Comparison of ENCODE assay signal across 8 cellular contexts in the genomic region with DNA sequence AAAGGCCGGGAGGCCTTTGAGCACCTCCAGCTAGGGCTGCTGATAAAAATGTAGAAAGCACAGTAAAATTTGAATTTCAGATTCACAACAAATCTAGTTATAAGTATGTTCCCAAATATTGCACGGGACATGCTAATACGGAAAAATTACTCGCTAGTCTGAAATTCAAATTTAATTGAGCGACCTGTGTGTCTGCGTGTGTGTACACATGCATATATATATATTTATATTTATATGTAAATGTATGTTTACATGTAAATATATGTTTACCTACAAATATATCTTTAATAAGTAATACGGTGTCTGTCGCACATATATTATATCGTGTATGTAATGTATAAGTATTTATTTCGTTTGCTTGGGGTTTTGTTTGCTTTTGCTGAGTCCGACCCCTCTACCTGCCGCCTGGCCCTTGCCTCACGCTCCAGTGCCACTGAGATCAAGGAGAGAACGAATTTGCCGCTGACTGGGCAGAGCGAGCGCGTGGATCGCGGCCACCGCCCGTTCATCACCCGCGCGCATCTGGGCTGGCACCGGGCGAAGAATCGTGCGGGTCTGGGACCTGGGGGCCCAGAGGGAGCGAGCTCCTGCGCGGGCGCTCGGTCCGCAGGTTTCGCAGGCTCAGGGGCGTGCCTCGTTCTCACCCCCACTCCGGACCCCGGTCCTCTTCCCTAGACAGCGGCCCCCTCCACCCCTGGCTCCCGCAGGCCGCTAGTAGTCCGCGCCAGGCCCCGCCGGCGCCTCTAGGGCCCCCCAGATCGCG. TPM values are rescaled to one million over a fixed set of nuclear protein-coding genes. Genes with fewer than 3 reads are reported as not detected.
A peak's percentile ranks its signal among the peaks of the same experiment; 100 is the strongest.
DNase-seq lines count a peak whose midpoint lies in the region; TF ChIP-seq lines count a peak whose summit lies in the region.

No MANE protein-coding gene starts in this region.

- POLR2A ChIA-PET in HEK293 (lab: Yijun Ruan, JAX) = no interaction called here
- POLR2A ChIA-PET in activated CD4-positive, alpha-beta memory T cell treated with anti-CD3 and anti-CD28 coated beads for 36 hours (lab: Charles Lee) = no interaction called here
- POLR2A ChIA-PET in GM10248 (lab: Yijun Ruan, JAX) = no interaction called here

- H3K4me3 Mint-ChIP-seq in activated CD4-positive, alpha-beta memory T cell treated with anti-CD3 and anti-CD28 coated beads for 36 hours = peak overlapping the region; percentile 76

- CTCF ChIA-PET in HEK293 (lab: Yijun Ruan, JAX) (interaction anchor here (0.6 kb wide), 1 partner anchor 165 kb away, joined by 3 read pairs; no protein-coding TSS in a partner anchor), GM10248 (lab: Yijun Ruan, JAX) (interaction anchor here (1.3 to 3.0 kb wide), 5 partner anchors 20 to 30 kb away, joined by 3 to 17 read pairs (median 3); no protein-coding TSS in a partner anchor)
- CTCF ChIA-PET in activated CD4-positive, alpha-beta memory T cell treated with anti-CD3 and anti-CD28 coated beads for 36 hours (lab: Charles Lee) = interaction anchor here (0.6 to 1.1 kb wide), 4 partner anchors 31 to 113 kb away, joined by 3 to 4 read pairs (median 4); no protein-coding TSS in a partner anchor

- no peak overlapping the region for H3K4me3 ChIP-seq in HEK293 (ENCODE audit: low read depth, low read length)
- H3K4me3 ChIP-seq in iPS DF 6.9 (ENCODE audit: low read length) = peak overlapping the region; percentile 57; the same call in 1 of the 2 replicates
- H3K4me3 ChIP-seq in skeletal muscle satellite cell (ENCODE audit: low read length) = peak overlapping the region; percentile 95

- TF ChIP-seq CTCF in HEK293 (tag by site-specific recombination; IDR thresholded peaks at IDR 0.05) = no peak
- TF ChIP-seq CTCF in GM10248 (IDR thresholded peaks at IDR 0.05; ENCODE audit: control extremely low read depth, extremely low read depth, low read depth, missing control alignments) = no peak

- no peaks in the 10 kb centered on the region for H3K9me3 Mint-ChIP-seq in activated CD4-positive, alpha-beta memory T cell treated with anti-CD3 and anti-CD28 coated beads for 36 hours

- H3K27ac Mint-ChIP-seq in activated CD4-positive, alpha-beta memory T cell treated with anti-CD3 and anti-CD28 coated beads for 36 hours = no peak overlapping the region

- H3K9me3 ChIP-seq in HEK293 (ENCODE audit: control insufficient read depth, insufficient read depth, low read depth, low read length) = no peaks in the 10 kb centered on the region
- H3K9me3 ChIP-seq in iPS DF 6.9 (ENCODE audit: control insufficient read depth, insufficient read depth, low read length) = no peaks in the 10 kb centered on the region
- no peaks in the 10 kb centered on the region for H3K9me3 ChIP-seq in skeletal muscle satellite cell (replicated peaks; ENCODE audit: low read length)

- H3K27me3 ChIP-seq in iPS DF 6.9 (ENCODE audit: control insufficient read depth, insufficient read depth, low read length) (peaks cover 40% of the 10 kb centered on the region), skeletal muscle satellite cell (ENCODE audit: control insufficient read depth, insufficient read depth, low read length) (peaks cover 45% of the 10 kb centered on the region)

- peaks cover 3% of the 10 kb centered on the region for H3K36me3 Mint-ChIP-seq in activated CD4-positive, alpha-beta memory T cell treated with anti-CD3 and anti-CD28 coated beads for 36 hours

- no peak overlapping the region for H3K9ac ChIP-seq in skeletal muscle satellite cell (ENCODE audit: low read depth, low read length)

- H3K4me1 Mint-ChIP-seq in activated CD4-positive, alpha-beta memory T cell treated with anti-CD3 and anti-CD28 coated beads for 36 hours (ENCODE audit: low read depth) = peaks cover 23% of the 10 kb centered on the region

- peak overlapping the region; percentile 95 for H3K4me2 ChIP-seq in skeletal muscle satellite cell (ENCODE audit: low read length)

- intact Hi-C loops in activated CD4-positive, alpha-beta memory T cell treated with anti-CD3 and anti-CD28 coated beads for 36 hours (cut with micrococcal nuclease) = loop anchor here (1.0 to 10.0 kb wide), 3 partner anchors 26 to 254 kb away; a partner anchor contains a TSS

- H3K36me3 ChIP-seq in HEK293 (ENCODE audit: control insufficient read depth in 2 of 2, insufficient read depth in 1 of 2, low read length in 2 of 2) = peaks cover 0 to 31% of the 10 kb centered on the region in 2 experiments; a peak in 1 of 3 replicates
- no peaks in the 10 kb centered on the region for H3K36me3 ChIP-seq in iPS DF 6.9 (ENCODE audit: control insufficient read depth, insufficient read depth, low read length)
- no peaks in the 10 kb centered on the region for H3K36me3 ChIP-seq in skeletal muscle satellite cell (ENCODE audit: insufficient read depth, low read length)

- H3K27ac ChIP-seq in HEK293 (ENCODE audit: extremely low read depth, low read depth, low read length) (no peak overlapping the region), iPS DF 6.9 (ENCODE audit: low read length) (no peak overlapping the region)

- DNase-seq in activated CD4-positive, alpha-beta memory T cell treated with anti-CD3 and anti-CD28 coated beads for 36 hours = no peak
- DNase-seq in iPS DF 6.9 (ENCODE audit: low read depth, low spot score) (no peak), GM10248 (ENCODE audit: extremely low spot score) (no peak), cortex of kidney (lab: John Stamatoyannopoulos, UW) (no peak), D341Med (ENCODE audit: low spot score) (no peak), NCI-H2196 treated with DMSO at 0.1 percent for 48 hours (lab: John Stamatoyannopoulos, UW; ENCODE audit: unreplicated experiment) (no peak)

- H3K4me1 ChIP-seq in HEK293 (ENCODE audit: control insufficient read depth, insufficient read depth, low read length) (no peaks in the 10 kb centered on the region), iPS DF 6.9 (ENCODE audit: control insufficient read depth, insufficient read depth, low read length) (peaks cover 5% of the 10 kb centered on the region; the same call in 1 of the 2 replicates), skeletal muscle satellite cell (ENCODE audit: control insufficient read depth, insufficient read depth, low read length) (peaks cover 6% of the 10 kb centered on the region)

- peaks cover 28% of the 10 kb centered on the region for H3K27me3 Mint-ChIP-seq in activated CD4-positive, alpha-beta memory T cell treated with anti-CD3 and anti-CD28 coated beads for 36 hours

- WGBS in iPS DF 6.9 (ENCODE audit: insufficient coverage, insufficient read length) = no CpG with 5 or more reads among the region's 50 CpGs

TF ChIP-seq in HEK293, 187 proteins besides CTCF, POLR2A, EP300 and RAD21 (continues in another document):
- TF ChIP-seq ZNF335 (tag by site-specific recombination; conservative IDR thresholded peaks at IDR 0.05) = peak; percentile 13; the same call in 1 of the 2 replicates
- 0 out of 2 replicates have a peak, but pooled peaks have one; percentile 11 for TF ChIP-seq KLF10 (tag by site-specific recombination; IDR thresholded peaks at IDR 0.05)
- TF ChIP-seq, protein P1, sequence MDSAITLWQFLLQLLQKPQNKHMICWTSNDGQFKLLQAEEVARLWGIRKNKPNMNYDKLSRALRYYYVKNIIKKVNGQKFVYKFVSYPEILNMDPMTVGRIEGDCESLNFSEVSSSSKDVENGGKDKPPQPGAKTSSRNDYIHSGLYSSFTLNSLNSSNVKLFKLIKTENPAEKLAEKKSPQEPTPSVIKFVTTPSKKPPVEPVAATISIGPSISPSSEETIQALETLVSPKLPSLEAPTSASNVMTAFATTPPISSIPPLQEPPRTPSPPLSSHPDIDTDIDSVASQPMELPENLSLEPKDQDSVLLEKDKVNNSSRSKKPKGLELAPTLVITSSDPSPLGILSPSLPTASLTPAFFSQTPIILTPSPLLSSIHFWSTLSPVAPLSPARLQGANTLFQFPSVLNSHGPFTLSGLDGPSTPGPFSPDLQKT (IDR thresholded peaks at IDR 0.05; ENCODE audit: borderline replicate concordance, low read depth, low read length) = 0 out of 2 replicates have a peak, but pooled peaks have one; percentile 1
- TF ChIP-seq ZNF654 (tag by site-specific recombination; IDR thresholded peaks at IDR 0.05; ENCODE audit: low read depth) = no peak
- TF ChIP-seq ZNF610 (tag by site-specific recombination; IDR thresholded peaks at IDR 0.05; ENCODE audit: borderline replicate concordance) = no peak
- TF ChIP-seq ZNF529 (tag by site-specific recombination; IDR thresholded peaks at IDR 0.05; ENCODE audit: insufficient replicate concordance) = no peak
- TF ChIP-seq ZNF596 (tag by site-specific recombination; IDR thresholded peaks at IDR 0.05) = peak; percentile 58; the same call in 1 of the 2 replicates
- no peak for TF ChIP-seq ZNF621 (tag by site-specific recombination; IDR thresholded peaks at IDR 0.05)
- TF ChIP-seq ZFP37 (tag by site-specific recombination; IDR thresholded peaks at IDR 0.05) = no peak

RNA-seq across cellular contexts. Expression of a gene that starts 0.5 kb away (rescaled TPM):
- 10 to 100 TPM; 34.5 to 34.6 TPM for total RNA-seq in activated CD4-positive, alpha-beta memory T cell treated with anti-CD3 and anti-CD28 coated beads for 36 hours
- total RNA-seq in skeletal muscle satellite cell (2012; rRNA removed) = 7.6 and 14.2 TPM in 2 replicates

RNA-seq across cellular contexts. Expression of a gene that starts 1.9 kb away (rescaled TPM):
- under 1 TPM; 0.62 to 0.65 TPM for total RNA-seq in activated CD4-positive, alpha-beta memory T cell treated with anti-CD3 and anti-CD28 coated beads for 36 hours
- 0.22 and 0.25 TPM in 2 replicates for total RNA-seq in skeletal muscle satellite cell (2012; rRNA removed)

RNA-seq across cellular contexts. Expression of a gene that starts 25.6 kb away (rescaled TPM):
- 10 to 100 TPM in 1 of 2 experiments, 1 to 10 TPM in 1; 9.2 to 10.4 TPM for total RNA-seq in activated CD4-positive, alpha-beta memory T cell treated with anti-CD3 and anti-CD28 coated beads for 36 hours
- total RNA-seq in skeletal muscle satellite cell (2012; rRNA removed) = 13.4 and 20.3 TPM in 2 replicates

RNA-seq across cellular contexts. Expression of a gene that starts 39.1 kb away (rescaled TPM):
- 1 to 10 TPM; 6.8 to 9.8 TPM for total RNA-seq in activated CD4-positive, alpha-beta memory T cell treated with anti-CD3 and anti-CD28 coated beads for 36 hours
- 0.25 and 1.3 TPM in 2 replicates for total RNA-seq in skeletal muscle satellite cell (2012; rRNA removed)
